In genomic region chr16:14487579-14487978, GRCh38 we compare ENCODE assay signal across 9 cellular contexts.
A peak's percentile ranks its signal among the peaks of the same experiment; 100 is the strongest.
DNase-seq lines count a peak whose midpoint lies in the region; ATAC-seq and TF ChIP-seq lines count a peak whose summit lies in the region.
"Had no signal": no experiment of that assay in that cellular context is flagged by ENCODE, and none has a peak within 500 bp of the region (broad histone marks: within the 10 kb centered on the region; RNA-seq: fewer than 3 reads in every experiment).

No MANE protein-coding gene starts in this region.

- H3K4me3 ChIP-seq in Karpas-422 (ENCODE audit: low read length) (no peak overlapping the region), mucosa of descending colon (no peak overlapping the region), tibial artery (peak overlapping the region in 1 of 2 donors; percentile 34)

- ATAC-seq in CD4-positive, alpha-beta T cell (ENCODE audit: poor library complexity): peak; percentile 65
- ATAC-seq in mucosa of descending colon (peak; percentile 86), GM21717 (IDR thresholded peaks at IDR 0.05; ENCODE audit: unreplicated experiment) (no peak), HG03095 (IDR thresholded peaks at IDR 0.05; ENCODE audit: unreplicated experiment) (no peak), GM18907 (IDR thresholded peaks at IDR 0.05; ENCODE audit: unreplicated experiment) (no peak)

- H2AFZ ChIP-seq in Karpas-422 (ENCODE audit: low read length): no peak overlapping the region

- H3K4me2 ChIP-seq in Karpas-422 (ENCODE audit: low read depth, low read length, poor library complexity, severe bottlenecking): no peak overlapping the region

- no peaks in the 10 kb centered on the region for H3K36me3 ChIP-seq in Karpas-422 (ENCODE audit: insufficient read depth, low read length)
- H3K36me3 ChIP-seq in mucosa of descending colon (ENCODE audit: low read depth): no peaks in the 10 kb centered on the region
- H3K36me3 ChIP-seq in tibial artery: peaks cover 0 to 2% (median 0%) of the 10 kb centered on the region in 3 donors

- peak in 1 of 10 experiments; percentile 1 for DNase-seq in CD4-positive, alpha-beta T cell
- DNase-seq in Karpas-422: peak; percentile 50
- DNase-seq in mucosa of descending colon: peak in 1 of 3 donors; percentile 17
- DNase-seq in tibial artery: no peak
- DNase-seq: NCI-H1105 had no signal

- H3K4me3 Mint-ChIP-seq in CD4-positive, alpha-beta T cell: peak overlapping the region; percentile 5
- peak overlapping the region in 4 of 5 experiments; percentile 55 to 75 (median 60) for H3K4me3 Mint-ChIP-seq in brain

- no peak overlapping the region for H3K27ac ChIP-seq in CD4-positive, alpha-beta T cell (ENCODE audit: low read depth, low read length)
- peak overlapping the region; percentile 14; the same call in 1 of the 2 replicates for H3K27ac ChIP-seq in Karpas-422 (ENCODE audit: low read length)
- no peak overlapping the region for H3K27ac ChIP-seq in tibial artery

- H3K9me2 ChIP-seq in Karpas-422 (replicated peaks; ENCODE audit: insufficient read depth, low read length): no peaks in the 10 kb centered on the region

- CTCF ChIA-PET in CD4-positive, alpha-beta T cell (lab: Charles Lee): no interaction called here

- H3K27ac Mint-ChIP-seq in CD4-positive, alpha-beta T cell: peak overlapping the region; percentile 31
- H3K27ac Mint-ChIP-seq in brain: peak overlapping the region in 3 of 5 experiments; percentile 75 to 92 (median 85)

- no peaks in the 10 kb centered on the region for H3K9me3 ChIP-seq in CD4-positive, alpha-beta T cell (ENCODE audit: control insufficient read depth, low read length)
- H3K9me3 ChIP-seq in Karpas-422 (ENCODE audit: low read length) (no peaks in the 10 kb centered on the region), mucosa of descending colon (no peaks in the 10 kb centered on the region), tibial artery (no peaks in the 10 kb centered on the region)

- no peaks in the 10 kb centered on the region for H3K27me3 Mint-ChIP-seq in CD4-positive, alpha-beta T cell
- peaks cover 4% of the 10 kb centered on the region for H3K27me3 Mint-ChIP-seq in brain

- TF ChIP-seq CTCF in CD4-positive, alpha-beta T cell (IDR thresholded peaks at IDR 0.05): no peak
- TF ChIP-seq CTCF in brain (conservative IDR thresholded peaks at IDR 0.05): no peak
- TF ChIP-seq CTCF in mucosa of descending colon (IDR thresholded peaks at IDR 0.05): no peak
- no peak for TF ChIP-seq CTCF in tibial artery (IDR thresholded peaks at IDR 0.05)

- no peaks in the 10 kb centered on the region for H3K27me3 ChIP-seq in CD4-positive, alpha-beta T cell (ENCODE audit: control insufficient read depth, insufficient read depth, low read length)
- no peaks in the 10 kb centered on the region for H3K27me3 ChIP-seq in Karpas-422 (ENCODE audit: low read length)
- no peaks in the 10 kb centered on the region for H3K27me3 ChIP-seq in tibial artery

- H4K20me1 ChIP-seq in Karpas-422 (ENCODE audit: insufficient read depth, low read depth, low read length): no peaks in the 10 kb centered on the region

- H3K9ac ChIP-seq in Karpas-422 (ENCODE audit: low read length): no peak overlapping the region

- POLR2A ChIA-PET in CD4-positive, alpha-beta T cell (lab: Charles Lee): interaction anchor here (1.1 to 1.6 kb wide), 2 partner anchors 202 to 568 kb away, joined by 3 to 4 read pairs; partner anchors contain the start of gene ERCC4

- peaks cover 37% of the 10 kb centered on the region for H3K4me1 Mint-ChIP-seq in CD4-positive, alpha-beta T cell (ENCODE audit: low read depth)
- peaks cover 59% of the 10 kb centered on the region for H3K4me1 Mint-ChIP-seq in brain

- H3K4me1 ChIP-seq in Karpas-422 (ENCODE audit: low read length) (peaks cover 18% of the 10 kb centered on the region), mucosa of descending colon (ENCODE audit: low read depth) (peaks cover 6% of the 10 kb centered on the region), tibial artery (peaks cover 0 to 24% (median 6%) of the 10 kb centered on the region in 4 donors)

- intact Hi-C loops in CD4-positive, alpha-beta T cell (cut with DNase I, micrococcal nuclease): no loop called here
- intact Hi-C loops in mucosa of descending colon (cut with DNase I, micrococcal nuclease): no loop called here
- intact Hi-C loops in tibial artery (cut with DNase I; ENCODE audit: low total_unique reads): no loop called here

- peaks cover 29% of the 10 kb centered on the region for H3K36me3 Mint-ChIP-seq in CD4-positive, alpha-beta T cell (ENCODE audit: low read depth)
- peaks cover 3% of the 10 kb centered on the region for H3K36me3 Mint-ChIP-seq in brain

- H3K79me2 ChIP-seq in Karpas-422 (ENCODE audit: low read length): peaks cover 22% of the 10 kb centered on the region

- no peaks in the 10 kb centered on the region for H3K9me3 Mint-ChIP-seq in CD4-positive, alpha-beta T cell
- H3K9me3 Mint-ChIP-seq in brain: peaks cover 0 to 6% (median 0%) of the 10 kb centered on the region in 5 experiments

Comparison
In these comparisons a context has a peak if more than half of its experiments do, and no peak if none do; other contexts are left out.
1. ATAC-seq: peak in CD4-positive, alpha-beta T cell (single experiment) and mucosa of descending colon (single experiment); none in GM21717 (single experiment), HG03095 (single experiment) and GM18907 (single experiment).